ENCODE assay signal across 17 cellular contexts in genomic region chr16:87160218-87160617, GRCh38.
DNase-seq lines count a peak whose midpoint lies in the region; ATAC-seq and TF ChIP-seq lines count a peak whose summit lies in the region.
"Had no signal": no experiment of that assay in that cellular context is flagged by ENCODE, and none has a peak within 500 bp of the region (broad histone marks: within the 10 kb centered on the region; RNA-seq: fewer than 3 reads in every experiment).

No MANE protein-coding gene starts in this region.

- H3K27ac ChIP-seq in testis (no peak overlapping the region), A673 (ENCODE audit: low read depth, low read length, poor library complexity, severe bottlenecking) (no peak overlapping the region)
- H3K27ac ChIP-seq: KMS-11 had no signal

- H3K27me3 Mint-ChIP-seq in activated naive CD4-positive, alpha-beta T cell treated with anti-CD3 and anti-CD28 coated beads, Interleukin-2, amount 50 U/mL, for 24 hours = peaks cover 1% of the 10 kb centered on the region
- peaks cover 48% of the 10 kb centered on the region for H3K27me3 Mint-ChIP-seq in nephron (ENCODE audit: low read depth)
- no peaks in the 10 kb centered on the region for H3K27me3 Mint-ChIP-seq in activated CD8-positive, alpha-beta T cell treated with anti-CD3 and anti-CD28 coated beads, Interleukin-2, amount 10 ng/mL, durations not matched to agents 7 days and 5 days (ENCODE audit: low read depth)

- H3K4me1 ChIP-seq in testis (no peaks in the 10 kb centered on the region), A673 (ENCODE audit: insufficient read depth, low read length, poor library complexity, severe bottlenecking) (no peaks in the 10 kb centered on the region)
- H3K4me1 ChIP-seq: HAP-1 had no signal

- no peak for ATAC-seq in GM19324 (IDR thresholded peaks at IDR 0.05; ENCODE audit: low FRiP score, unreplicated experiment)
- no peak for ATAC-seq in activated CD8-positive, alpha-beta T cell treated with anti-CD3 and anti-CD28 coated beads, Interleukin-2, amount 10 ng/mL, durations not matched to agents 7 days and 5 days

- CTCF ChIA-PET in A673 (lab: Charles Lee) = no interaction called here
- CTCF ChIA-PET in activated CD8-positive, alpha-beta T cell treated with anti-CD3 and anti-CD28 coated beads, Interleukin-2, amount 10 ng/mL, durations not matched to agents 7 days and 5 days (lab: Charles Lee) = no interaction called here

- 44 to 51% methylated on average over 7 to 15 of the region's 15 CpGs for WGBS in testis, 2 donors

- peak overlapping the region; percentile 6 for H3K27ac Mint-ChIP-seq in activated naive CD4-positive, alpha-beta T cell treated with anti-CD3 and anti-CD28 coated beads, Interleukin-2, amount 50 U/mL, for 24 hours
- H3K27ac Mint-ChIP-seq in nephron = peak overlapping the region; percentile 12 to 52 (median 26)
- H3K27ac Mint-ChIP-seq in activated CD8-positive, alpha-beta T cell treated with anti-CD3 and anti-CD28 coated beads, Interleukin-2, amount 10 ng/mL, durations not matched to agents 7 days and 5 days = no peak overlapping the region
- H3K27ac Mint-ChIP-seq: CD14-positive monocyte had no signal

- H3K36me3 ChIP-seq in testis (ENCODE audit: low read depth, missing control alignments) (no peaks in the 10 kb centered on the region), A673 (ENCODE audit: insufficient read depth, low read length, poor library complexity, severe bottlenecking) (no peaks in the 10 kb centered on the region)
- H3K36me3 ChIP-seq: HAP-1 had no signal

- no peak for DNase-seq in activated naive CD4-positive, alpha-beta T cell (lab: John Stamatoyannopoulos, UW)
- DNase-seq in epithelial cell of esophagus (ENCODE audit: low read depth) = peak; percentile 6
- peak; percentile 36 for DNase-seq in testis
- no peak for DNase-seq in A673 (ENCODE audit: low spot score)
- DNase-seq in activated CD8-positive, alpha-beta T cell treated with anti-CD3 and anti-CD28 coated beads, Interleukin-2, amount 10 ng/mL, durations not matched to agents 7 days and 5 days = no peak
- DNase-seq: activated CD4-positive, alpha-beta T cell treated with anti-CD3 and anti-CD28 coated beads, Interleukin-2, amount 50 U/mL, for 1 hour; DMS53; NCI-H2171 treated with DMSO at 0.1 percent for 48 hours; NCI-H774 had no signal

- no peak overlapping the region for H3K4me3 ChIP-seq in epithelial cell of esophagus (ENCODE audit: low read length)
- no peak overlapping the region for H3K4me3 ChIP-seq in testis
- H3K4me3 ChIP-seq in A673 (ENCODE audit: low read depth, low read length, poor library complexity, severe bottlenecking) = no peak overlapping the region
- H3K4me3 ChIP-seq: HAP-1 had no signal

- no peak overlapping the region for H3K4me3 Mint-ChIP-seq in activated naive CD4-positive, alpha-beta T cell treated with anti-CD3 and anti-CD28 coated beads, Interleukin-2, amount 50 U/mL, for 24 hours
- H3K4me3 Mint-ChIP-seq in nephron = no peak overlapping the region
- H3K4me3 Mint-ChIP-seq in activated CD8-positive, alpha-beta T cell treated with anti-CD3 and anti-CD28 coated beads, Interleukin-2, amount 10 ng/mL, durations not matched to agents 7 days and 5 days = no peak overlapping the region
- H3K4me3 Mint-ChIP-seq: CD14-positive monocyte; stimulated activated naive CD8-positive, alpha-beta T cell treated with anti-CD3 and anti-CD28 coated beads, Interleukin-15, Interleukin-2, amounts not matched to agents 100 ng/mL and 50 ng/mL, for 24 hours had no signal

- H3K9me3 ChIP-seq in testis = no peaks in the 10 kb centered on the region
- no peaks in the 10 kb centered on the region for H3K9me3 ChIP-seq in A673 (ENCODE audit: low read depth, low read length, poor library complexity, severe bottlenecking)
- H3K9me3 ChIP-seq: HAP-1 had no signal

- intact Hi-C loops in testis (cut with DNase I; ENCODE audit: low total_unique reads) (no loop called here), A673 (cut with micrococcal nuclease; ENCODE audit: unreplicated experiment) (no loop called here)

- H3K9me3 Mint-ChIP-seq in activated naive CD4-positive, alpha-beta T cell treated with anti-CD3 and anti-CD28 coated beads, Interleukin-2, amount 50 U/mL, for 24 hours = no peaks in the 10 kb centered on the region
- peaks cover 3% of the 10 kb centered on the region for H3K9me3 Mint-ChIP-seq in nephron
- H3K9me3 Mint-ChIP-seq in activated CD8-positive, alpha-beta T cell treated with anti-CD3 and anti-CD28 coated beads, Interleukin-2, amount 10 ng/mL, durations not matched to agents 7 days and 5 days (ENCODE audit: insufficient read depth) = no peaks in the 10 kb centered on the region

- H3K27me3 ChIP-seq in testis (no peaks in the 10 kb centered on the region), A673 (replicated peaks; ENCODE audit: insufficient read depth, low read depth, low read length, poor library complexity) (peaks cover 4% of the 10 kb centered on the region)

- TF ChIP-seq CTCF in epithelial cell of esophagus (IDR thresholded peaks at IDR 0.05; ENCODE audit: insufficient read depth, low read depth, low read length, missing control alignments) (no peak), nephron (IDR thresholded peaks at IDR 0.05; ENCODE audit: unreplicated experiment in 3 of 3) (no peak), testis (IDR thresholded peaks at IDR 0.05) (no peak), A673 (conservative IDR thresholded peaks at IDR 0.05; ENCODE audit: low read depth, low read length) (no peak)

- no peak for TF ChIP-seq POLR2A in testis (IDR thresholded peaks at IDR 0.05)

- POLR2A ChIA-PET in A673 (lab: Charles Lee; ENCODE audit: low non-redundant PET) = no interaction called here
- POLR2A ChIA-PET in activated CD8-positive, alpha-beta T cell treated with anti-CD3 and anti-CD28 coated beads, Interleukin-2, amount 10 ng/mL, durations not matched to agents 7 days and 5 days (lab: Charles Lee) = no interaction called here

- H3K36me3 Mint-ChIP-seq in activated naive CD4-positive, alpha-beta T cell treated with anti-CD3 and anti-CD28 coated beads, Interleukin-2, amount 50 U/mL, for 24 hours = no peaks in the 10 kb centered on the region
- H3K36me3 Mint-ChIP-seq in nephron (ENCODE audit: low read depth) = peaks cover 4% of the 10 kb centered on the region
- no peaks in the 10 kb centered on the region for H3K36me3 Mint-ChIP-seq in activated CD8-positive, alpha-beta T cell treated with anti-CD3 and anti-CD28 coated beads, Interleukin-2, amount 10 ng/mL, durations not matched to agents 7 days and 5 days (ENCODE audit: low read depth)
- H3K36me3 Mint-ChIP-seq: activated naive CD4-positive, alpha-beta T cell treated with anti-CD3 and anti-CD28 coated beads, Interleukin-2, amount 50 U/mL, for 72 hours; CD14-positive monocyte had no signal

- no peaks in the 10 kb centered on the region for H3K4me1 Mint-ChIP-seq in activated naive CD4-positive, alpha-beta T cell treated with anti-CD3 and anti-CD28 coated beads, Interleukin-2, amount 50 U/mL, for 24 hours
- no peaks in the 10 kb centered on the region for H3K4me1 Mint-ChIP-seq in nephron
- H3K4me1 Mint-ChIP-seq in activated CD8-positive, alpha-beta T cell treated with anti-CD3 and anti-CD28 coated beads, Interleukin-2, amount 10 ng/mL, durations not matched to agents 7 days and 5 days (ENCODE audit: low read depth) = peaks cover 4% of the 10 kb centered on the region
- H3K4me1 Mint-ChIP-seq: CD14-positive monocyte had no signal

- no TSS peak for BruUV-seq in A673 (replicated peaks; lab: Mats Ljungman, UMichigan)

Comparison
In these comparisons a context has a peak if more than half of its experiments do, and no peak if none do; other contexts are left out.
1. DNase-seq: peak in epithelial cell of esophagus (single experiment) and testis (single experiment); none in activated naive CD4-positive, alpha-beta T cell (0 of 4), A673 (single experiment) and activated CD8-positive, alpha-beta T cell treated with anti-CD3 and anti-CD28 coated beads, Interleukin-2, amount 10 ng/mL, durations not matched to agents 7 days and 5 days (single experiment).